14 cellular contexts compared by ENCODE assay signal in genomic region chr17:47295874-47296255, GRCh38. TPM values are rescaled to one million over a fixed set of nuclear protein-coding genes. Genes with fewer than 3 reads are reported as not detected.
"Had no signal": no experiment of that assay in that cellular context is flagged by ENCODE, and none has a peak within 500 bp of the region (broad histone marks: within the 10 kb centered on the region; RNA-seq: fewer than 3 reads in every experiment).

No MANE protein-coding gene starts in this region.

- H3K27ac ChIP-seq: left lung, ovary, SJSA1 had no signal

- H3K27me3 ChIP-seq: left lung, ovary, SJSA1 had no signal

- H3K27ac Mint-ChIP-seq: activated naive CD8-positive, alpha-beta T cell treated with anti-CD3 and anti-CD28 coated beads, Interleukin-2, amount 10 ng/mL, durations not matched to agents 7 days and 5 days; activated T-cell treated with anti-CD3 and anti-CD28 coated beads, Interleukin-2, amount 50 U/mL, for 72 hours; T-helper 2 cell treated with Interferon-gamma antibody and Interleukin-4, amounts not matched to agents 5 μg/mL and 100 μg/mL, for 36 hours had no signal

- DNase-seq: activated CD4-positive, alpha-beta T cell treated with anti-CD3 and anti-CD28 coated beads, Interleukin-2, amount 50 U/mL, for 48 hours; activated naive CD8-positive, alpha-beta T cell treated with anti-CD3 and anti-CD28 coated beads, Interleukin-2, amount 10 ng/mL, durations not matched to agents 7 days and 5 days; activated T-cell treated with anti-CD3 and anti-CD28 coated beads, Interleukin-2, amount 50 U/mL, for 72 hours; central memory CD4-positive, alpha-beta T cell; foreskin fibroblast; left lung; mesendoderm; nephron progenitor cell; ovary; SW 1271 had no signal

- H3K4me1 Mint-ChIP-seq: activated naive CD8-positive, alpha-beta T cell treated with anti-CD3 and anti-CD28 coated beads, Interleukin-2, amount 10 ng/mL, durations not matched to agents 7 days and 5 days had no signal

- H3K36me3 Mint-ChIP-seq: activated naive CD8-positive, alpha-beta T cell treated with anti-CD3 and anti-CD28 coated beads, Interleukin-2, amount 10 ng/mL, durations not matched to agents 7 days and 5 days; stimulated activated effector memory CD8-positive, alpha-beta T cell treated with anti-CD3 and anti-CD28 coated beads, Interleukin-12 subunit alpha, Interleukin-12 subunit beta, amount 100 ng/mL, for 72 hours had no signal

- H3K4me1 ChIP-seq: left lung had no signal

- ATAC-seq: activated T-cell treated with anti-CD3 and anti-CD28 coated beads, Interleukin-2, amount 50 U/mL, for 72 hours; left lung; stimulated activated effector memory CD8-positive, alpha-beta T cell treated with anti-CD3 and anti-CD28 coated beads, Interleukin-12 subunit alpha, Interleukin-12 subunit beta, amount 100 ng/mL, for 72 hours had no signal

- H3K36me3 ChIP-seq: ovary had no signal

- H3K9me3 Mint-ChIP-seq: activated naive CD8-positive, alpha-beta T cell treated with anti-CD3 and anti-CD28 coated beads, Interleukin-2, amount 10 ng/mL, durations not matched to agents 7 days and 5 days; activated T-cell treated with anti-CD3 and anti-CD28 coated beads, Interleukin-2, amount 50 U/mL, for 72 hours; nephron progenitor cell; stimulated activated effector memory CD8-positive, alpha-beta T cell treated with anti-CD3 and anti-CD28 coated beads, Interleukin-12 subunit alpha, Interleukin-12 subunit beta, amount 100 ng/mL, for 72 hours; T-helper 2 cell treated with Interferon-gamma antibody and Interleukin-4, amounts not matched to agents 5 μg/mL and 100 μg/mL, for 36 hours had no signal

- H3K4me3 Mint-ChIP-seq: activated naive CD8-positive, alpha-beta T cell treated with anti-CD3 and anti-CD28 coated beads, Interleukin-2, amount 10 ng/mL, durations not matched to agents 7 days and 5 days; activated T-cell treated with anti-CD3 and anti-CD28 coated beads, Interleukin-2, amount 50 U/mL, for 72 hours; nephron progenitor cell; stimulated activated effector memory CD8-positive, alpha-beta T cell treated with anti-CD3 and anti-CD28 coated beads, Interleukin-12 subunit alpha, Interleukin-12 subunit beta, amount 100 ng/mL, for 72 hours; T-helper 2 cell treated with Interferon-gamma antibody and Interleukin-4, amounts not matched to agents 5 μg/mL and 100 μg/mL, for 36 hours had no signal

- H3K9me3 ChIP-seq: left lung, ovary, SJSA1 had no signal

- H3K4me2 ChIP-seq: smooth muscle cell had no signal

- H3K4me3 ChIP-seq: left lung, ovary, SJSA1, smooth muscle cell had no signal

RNA-seq across cellular contexts. Expression of gene ITGB3, which starts 42.2 kb away (rescaled TPM):
- total RNA-seq: activated T-cell treated with anti-CD3 and anti-CD28 coated beads, Interleukin-2, amount 50 U/mL, for 72 hours had no signal
